ENCODE assay signal across 10 cellular contexts in genomic region chr6:148509152-148509571, GRCh38.
DNase-seq lines count a peak whose midpoint lies in the region; ATAC-seq and TF ChIP-seq lines count a peak whose summit lies in the region.
"Had no signal": no experiment of that assay in that cellular context is flagged by ENCODE, and none has a peak within 500 bp of the region (broad histone marks: within the 10 kb centered on the region; RNA-seq: fewer than 3 reads in every experiment).

No MANE protein-coding gene starts in this region.

- peak overlapping the region in 1 of 2 experiments; percentile 86 for H2BK12ac ChIP-seq in mesenchymal stem cell (ENCODE audit: low read length in 2 of 2)

- H3K14ac ChIP-seq in mesenchymal stem cell (ENCODE audit: low read length in 2 of 2): peak overlapping the region in 1 of 2 experiments; percentile 87

- CTCF ChIA-PET in mammary epithelial cell (lab: Charles Lee; ENCODE audit: low non-redundant PET): no interaction called here
- CTCF ChIA-PET in GM10248 (lab: Yijun Ruan, JAX): interaction anchor here (1.0 to 1.8 kb wide), 4 partner anchors 9 to 21 kb away, joined by 3 to 5 read pairs (median 4); no protein-coding TSS in a partner anchor

- no peaks in the 10 kb centered on the region for H3K36me3 ChIP-seq in HUES48 (ENCODE audit: control insufficient read depth, insufficient read depth, low read length)
- no peaks in the 10 kb centered on the region for H3K36me3 ChIP-seq in mammary epithelial cell (ENCODE audit: insufficient read depth, low read length)
- H3K36me3 ChIP-seq in mesenchymal stem cell (ENCODE audit: control insufficient read depth in 1 of 2, insufficient read depth in 2 of 2, low read depth in 1 of 2, low read length in 2 of 2): peaks cover 0 to 21% of the 10 kb centered on the region in 2 experiments
- H3K36me3 ChIP-seq in thoracic aorta: no peaks in the 10 kb centered on the region

- peak overlapping the region; percentile 88 for H2BK120ac ChIP-seq in mesenchymal stem cell (ENCODE audit: low read depth, low read length)

- peak overlapping the region; percentile 79 for H2AFZ ChIP-seq in mammary epithelial cell (ENCODE audit: low read depth, low read length)
- no peak overlapping the region for H2AFZ ChIP-seq in mesenchymal stem cell (ENCODE audit: low read depth, low read length)

- H4K20me1 ChIP-seq in mammary epithelial cell (ENCODE audit: insufficient read depth, low read length): no peaks in the 10 kb centered on the region

- peak overlapping the region; percentile 44 for H2BK15ac ChIP-seq in mesenchymal stem cell (ENCODE audit: low read depth, poor library complexity, severe bottlenecking)

- H3K4me3 ChIP-seq in HUES48 (ENCODE audit: low read depth, low read length) (no peak overlapping the region; the same call in 1 of the 2 replicates), mammary epithelial cell (replicated peaks in 1 of 3; ENCODE audit: insufficient read depth in 1 of 3, low read depth in 2 of 3, low read length in 3 of 3) (peak overlapping the region; percentile 6 to 21 (median 13)), mesenchymal stem cell (ENCODE audit: insufficient read depth in 1 of 2, low read depth in 1 of 2, low read length in 2 of 2) (peak overlapping the region in 1 of 2 experiments; percentile 94), thoracic aorta (peak overlapping the region; percentile 69)

- no peak overlapping the region for H4K8ac ChIP-seq in mesenchymal stem cell (ENCODE audit: low read length)

- H3K9me3 ChIP-seq in HUES48 (ENCODE audit: control insufficient read depth, insufficient read depth, low read length): no peaks in the 10 kb centered on the region
- no peaks in the 10 kb centered on the region for H3K9me3 ChIP-seq in mammary epithelial cell (replicated peaks; ENCODE audit: insufficient read depth, low read length)
- H3K9me3 ChIP-seq in mesenchymal stem cell (ENCODE audit: control insufficient read depth, low read length): no peaks in the 10 kb centered on the region
- H3K9me3 ChIP-seq in thoracic aorta: no peaks in the 10 kb centered on the region

- H3K27ac ChIP-seq in HUES48 (ENCODE audit: low read depth, low read length): peak overlapping the region; percentile 67
- H3K27ac ChIP-seq in mammary epithelial cell (ENCODE audit: insufficient read depth, low read depth, low read length): peak overlapping the region; percentile 60
- H3K27ac ChIP-seq in mesenchymal stem cell (ENCODE audit: low read length, poor library complexity, severe bottlenecking): peak overlapping the region; percentile 93
- peak overlapping the region; percentile 73 to 76 for H3K27ac ChIP-seq in thoracic aorta

- H3K27me3 ChIP-seq in HUES48 (ENCODE audit: control insufficient read depth, insufficient read depth, low read length): no peaks in the 10 kb centered on the region
- no peaks in the 10 kb centered on the region for H3K27me3 ChIP-seq in mammary epithelial cell (ENCODE audit: insufficient read depth, low read length)
- no peaks in the 10 kb centered on the region for H3K27me3 ChIP-seq in mesenchymal stem cell (ENCODE audit: control insufficient read depth in 1 of 2, insufficient read depth in 1 of 2, low read length in 2 of 2)
- no peaks in the 10 kb centered on the region for H3K27me3 ChIP-seq in thoracic aorta (replicated peaks; ENCODE audit: insufficient read depth)

- H2AK5ac ChIP-seq in mesenchymal stem cell (ENCODE audit: low read length, severe bottlenecking): no peak overlapping the region

- H3K79me1 ChIP-seq in mesenchymal stem cell (replicated peaks; ENCODE audit: low read length, poor library complexity, severe bottlenecking): peaks cover 23% of the 10 kb centered on the region

- in situ Hi-C loops in mammary epithelial cell (cut with MboI; ENCODE audit: low sequenced_read_pairs in 2 of 2): no loop called here

- H3K4me1 ChIP-seq in HUES48 (ENCODE audit: control insufficient read depth, insufficient read depth, low read length) (peaks cover 34% of the 10 kb centered on the region), mammary epithelial cell (ENCODE audit: insufficient read depth, low read length) (peaks cover 22% of the 10 kb centered on the region), mesenchymal stem cell (ENCODE audit: control insufficient read depth, insufficient read depth, low read depth, low read length) (peaks cover 7% of the 10 kb centered on the region), thoracic aorta (ENCODE audit: control insufficient read depth in 1 of 2, low read depth in 2 of 2) (peaks cover 8 to 43% of the 10 kb centered on the region in 2 donors)

- ATAC-seq in thoracic aorta (ENCODE audit: insufficient number of reproducible peaks, low FRiP score, low read depth) (no peak), HG02759 (IDR thresholded peaks at IDR 0.05; ENCODE audit: unreplicated experiment) (no peak)

- dilution Hi-C loops in mammary epithelial cell (cut with HindIII; ENCODE audit: low sequenced_read_pairs): loop anchor here (5.0 kb wide), 1 partner anchor 162 kb away; no protein-coding TSS in a partner anchor

- POLR2A ChIA-PET in GM10248 (lab: Yijun Ruan, JAX): no interaction called here

- DNase-seq in mammary epithelial cell (no peak), mesenchymal stem cell (peak; percentile 48), thoracic aorta (ENCODE audit: low spot score) (no peak), GM10248 (ENCODE audit: extremely low spot score) (no peak), NCI-H1105 (lab: John Stamatoyannopoulos, UW) (no peak), foreskin melanocyte (no peak)
- DNase-seq: activated CD4-positive, alpha-beta T cell treated with anti-CD3 and anti-CD28 coated beads, Interleukin-2, amount 10 ng/mL, durations not matched to agents 24 days and 14 days; effector CD4-positive, alpha-beta T cell had no signal

- no peak overlapping the region for H3K9ac ChIP-seq in HUES48 (ENCODE audit: low read depth, low read length)
- peak overlapping the region; percentile 38 for H3K9ac ChIP-seq in mammary epithelial cell (ENCODE audit: insufficient read depth, low read length)
- peak overlapping the region; percentile 98 for H3K9ac ChIP-seq in mesenchymal stem cell (ENCODE audit: low read length)

- peak overlapping the region; percentile 67 for H4K91ac ChIP-seq in mesenchymal stem cell (ENCODE audit: low read length)

- TF ChIP-seq CTCF in mammary epithelial cell (conservative IDR thresholded peaks at IDR 0.05 in 1 of 2, IDR thresholded peaks at IDR 0.05 in 1 of 2; ENCODE audit: extremely low read depth in 1 of 2, insufficient read depth in 1 of 2, low read depth in 1 of 2, low read length in 2 of 2) (no peak), thoracic aorta (IDR thresholded peaks at IDR 0.05) (no peak), GM10248 (IDR thresholded peaks at IDR 0.05; ENCODE audit: control extremely low read depth, extremely low read depth, low read depth, missing control alignments) (no peak)

- no peaks in the 10 kb centered on the region for H3K79me2 ChIP-seq in mammary epithelial cell (ENCODE audit: insufficient read depth, low read length)

- BruUV-seq in mammary epithelial cell (replicated peaks; lab: Mats Ljungman, UMichigan): no TSS peak

- H3K4ac ChIP-seq in mesenchymal stem cell (ENCODE audit: low read depth in 1 of 2, low read length in 2 of 2): peak overlapping the region in 1 of 2 experiments; percentile 71

- intact Hi-C loops in mammary epithelial cell (cut with micrococcal nuclease): loop anchor here (1.0 kb wide), 1 partner anchor 43 kb away; no protein-coding TSS in a partner anchor

- H3K4me2 ChIP-seq in mammary epithelial cell (ENCODE audit: insufficient read depth, low read depth, low read length) (peak overlapping the region; percentile 72), mesenchymal stem cell (ENCODE audit: low read length, poor library complexity, severe bottlenecking) (peak overlapping the region; percentile 81)

- H3K18ac ChIP-seq in mesenchymal stem cell (ENCODE audit: low read depth in 1 of 2, low read length in 2 of 2): peak overlapping the region; percentile 34 to 96

- H3K23ac ChIP-seq in mesenchymal stem cell (ENCODE audit: low read length in 2 of 2): no peak overlapping the region

- H2BK5ac ChIP-seq in mesenchymal stem cell (ENCODE audit: low read depth, low read length, poor library complexity, severe bottlenecking): no peak overlapping the region

- WGBS in mammary epithelial cell (ENCODE audit: low coverage, missing lambda C conversion rate): 20% methylated on average over 11 of the region's 11 CpGs
- 65% methylated on average over 11 of the region's 11 CpGs for WGBS in mesenchymal stem cell
